In the genomic region with DNA sequence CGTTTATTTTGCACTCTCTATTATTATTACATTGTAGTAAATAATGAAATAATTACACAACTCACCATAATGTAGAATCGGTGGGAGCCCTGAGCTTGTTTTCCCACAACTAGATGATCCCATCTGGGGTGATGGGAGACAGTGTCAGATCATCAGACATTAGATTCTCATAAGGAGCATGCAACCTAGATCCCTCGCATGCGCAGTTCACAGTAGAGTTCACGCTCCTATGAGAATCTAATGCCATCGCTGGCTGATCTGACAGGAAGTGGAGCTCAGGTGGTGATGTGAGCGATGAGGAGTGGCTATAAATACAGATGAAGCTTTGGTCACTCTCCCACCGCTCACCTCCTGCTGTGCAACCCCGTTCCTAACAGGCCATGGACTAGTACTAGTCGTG, we compare ENCODE assay signal across 8 cellular contexts.
"Had no signal": no experiment of that assay in that cellular context is flagged by ENCODE, and none has a peak within 500 bp of the region (broad histone marks: within the 10 kb centered on the region; RNA-seq: fewer than 3 reads in every experiment).

No MANE protein-coding gene starts in this region.

- FAIRE-seq: G401.6, GM12878, GM12891, GM12892, GM18507, GM19239 had no signal

- ATAC-seq: GM12878 had no signal

- H3K4me3 ChIP-seq: GM12878 had no signal

- DNase-seq: GDM1, GF-D8 had no signal
